19 cellular contexts compared by ENCODE assay signal in the genomic region with DNA sequence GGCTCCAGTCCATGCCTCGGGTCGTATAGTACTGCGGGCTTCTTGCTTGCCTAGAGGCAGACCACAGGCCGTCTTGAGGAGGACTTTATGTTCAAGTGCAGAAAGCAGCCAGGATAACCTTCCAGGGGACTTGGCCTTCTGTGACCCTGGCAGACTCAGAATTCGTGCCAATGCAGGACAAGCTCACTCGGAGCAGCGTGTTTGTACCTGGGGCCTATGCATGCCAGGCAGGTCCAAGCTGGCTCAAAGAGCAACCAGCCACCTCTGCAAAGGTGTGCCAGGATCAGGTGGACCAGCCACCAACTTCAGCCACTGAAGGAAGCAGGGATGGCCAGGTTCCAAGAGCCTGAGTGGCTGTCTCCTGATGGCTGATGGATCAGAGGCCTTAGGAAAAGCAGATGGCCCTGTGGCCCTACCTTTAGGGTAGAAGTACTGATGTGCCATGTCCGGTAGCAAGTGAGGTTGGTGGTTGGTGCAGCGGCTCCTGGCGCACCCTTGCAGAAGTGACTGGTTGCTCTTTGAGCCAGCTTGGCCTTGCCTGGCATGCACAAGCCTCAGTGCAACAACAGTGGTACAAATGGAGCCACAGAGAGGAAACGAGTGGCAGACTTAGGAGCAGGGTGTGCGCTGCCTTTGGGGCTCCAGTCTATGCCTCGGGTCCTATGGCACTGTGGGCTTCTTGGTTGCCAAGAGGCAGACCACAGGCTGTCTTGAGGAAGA. TPM values are rescaled to one million over a fixed set of nuclear protein-coding genes. Genes with fewer than 3 reads are reported as not detected.
"Had no signal": no experiment of that assay in that cellular context is flagged by ENCODE, and none has a peak within 500 bp of the region (broad histone marks: within the 10 kb centered on the region; RNA-seq: fewer than 3 reads in every experiment).

No MANE protein-coding gene starts in this region.

RNA-seq across cellular contexts. Expression of a gene that starts 58.7 kb away (rescaled TPM):
- total RNA-seq: activated naive CD4-positive, alpha-beta T cell treated with anti-CD3 and anti-CD28 coated beads for 36 hours; activated naive CD4-positive, alpha-beta T cell treated with anti-CD3 and anti-CD28 coated beads, Interleukin-2, amount 50 U/mL, for 72 hours; activated naive CD8-positive, alpha-beta T cell treated with anti-CD3 and anti-CD28 coated beads for 36 hours; activated naive CD8-positive, alpha-beta T cell treated with anti-CD3 and anti-CD28 coated beads, Interleukin-2, amount 10 ng/mL, durations not matched to agents 7 days and 5 days; activated T-cell treated with anti-CD3 and anti-CD28 coated beads, Interleukin-2, amount 50 U/mL, for 4 hours; activated T-cell treated with anti-CD3 and anti-CD28 coated beads, Interleukin-2, amount 50 U/mL, for 72 hours; activated T-helper 1 cell treated with anti-CD3 and anti-CD28 coated beads, Interleukin-12 subunit alpha, Interleukin-12 subunit beta, Interleukin-2, Interleukin-4 antibody, amounts not matched to agents 30 ng/mL and 10 ng/mL and 1 ng/mL, durations not matched to agents 14 hours and 24 hours and 36 hours; activated T-helper 17 cell treated with anti-CD3 and anti-CD28 coated beads, Interleukin-2, amount 50 U/mL, for 72 hours; activated T-helper 2 cell treated with anti-CD3 and anti-CD28 coated beads, Interferon-gamma antibody, Interleukin-2, Interleukin-4, amounts not matched to agents 10 μg/mL and 5 μg/mL and 100 μg/mL, durations not matched to agents 14 hours and 24 hours and 36 hours; adrenal gland; aorta; ascending aorta; astrocyte; body of pancreas; breast epithelium; bronchial epithelial cell; cardiac muscle cell; cardiac septum had no signal
- polyA plus RNA-seq: adrenal gland, aorta, cardiac muscle cell had no signal

RNA-seq across cellular contexts. Expression of a gene that starts 58.9 kb away (rescaled TPM):
- total RNA-seq: activated naive CD4-positive, alpha-beta T cell treated with anti-CD3 and anti-CD28 coated beads for 36 hours; activated naive CD4-positive, alpha-beta T cell treated with anti-CD3 and anti-CD28 coated beads, Interleukin-2, amount 50 U/mL, for 72 hours; activated naive CD8-positive, alpha-beta T cell treated with anti-CD3 and anti-CD28 coated beads for 36 hours; activated naive CD8-positive, alpha-beta T cell treated with anti-CD3 and anti-CD28 coated beads, Interleukin-2, amount 10 ng/mL, durations not matched to agents 7 days and 5 days; activated T-cell treated with anti-CD3 and anti-CD28 coated beads, Interleukin-2, amount 50 U/mL, for 4 hours; activated T-cell treated with anti-CD3 and anti-CD28 coated beads, Interleukin-2, amount 50 U/mL, for 72 hours; activated T-helper 1 cell treated with anti-CD3 and anti-CD28 coated beads, Interleukin-12 subunit alpha, Interleukin-12 subunit beta, Interleukin-2, Interleukin-4 antibody, amounts not matched to agents 30 ng/mL and 10 ng/mL and 1 ng/mL, durations not matched to agents 14 hours and 24 hours and 36 hours; activated T-helper 17 cell treated with anti-CD3 and anti-CD28 coated beads, Interleukin-2, amount 50 U/mL, for 72 hours; activated T-helper 2 cell treated with anti-CD3 and anti-CD28 coated beads, Interferon-gamma antibody, Interleukin-2, Interleukin-4, amounts not matched to agents 10 μg/mL and 5 μg/mL and 100 μg/mL, durations not matched to agents 14 hours and 24 hours and 36 hours; adrenal gland; aorta; ascending aorta; astrocyte; breast epithelium; bronchial epithelial cell; cardiac septum had no signal
- polyA plus RNA-seq: adipose tissue, adrenal gland, aorta had no signal
